ENCODE assay signal across 8 cellular contexts in the genomic region with DNA sequence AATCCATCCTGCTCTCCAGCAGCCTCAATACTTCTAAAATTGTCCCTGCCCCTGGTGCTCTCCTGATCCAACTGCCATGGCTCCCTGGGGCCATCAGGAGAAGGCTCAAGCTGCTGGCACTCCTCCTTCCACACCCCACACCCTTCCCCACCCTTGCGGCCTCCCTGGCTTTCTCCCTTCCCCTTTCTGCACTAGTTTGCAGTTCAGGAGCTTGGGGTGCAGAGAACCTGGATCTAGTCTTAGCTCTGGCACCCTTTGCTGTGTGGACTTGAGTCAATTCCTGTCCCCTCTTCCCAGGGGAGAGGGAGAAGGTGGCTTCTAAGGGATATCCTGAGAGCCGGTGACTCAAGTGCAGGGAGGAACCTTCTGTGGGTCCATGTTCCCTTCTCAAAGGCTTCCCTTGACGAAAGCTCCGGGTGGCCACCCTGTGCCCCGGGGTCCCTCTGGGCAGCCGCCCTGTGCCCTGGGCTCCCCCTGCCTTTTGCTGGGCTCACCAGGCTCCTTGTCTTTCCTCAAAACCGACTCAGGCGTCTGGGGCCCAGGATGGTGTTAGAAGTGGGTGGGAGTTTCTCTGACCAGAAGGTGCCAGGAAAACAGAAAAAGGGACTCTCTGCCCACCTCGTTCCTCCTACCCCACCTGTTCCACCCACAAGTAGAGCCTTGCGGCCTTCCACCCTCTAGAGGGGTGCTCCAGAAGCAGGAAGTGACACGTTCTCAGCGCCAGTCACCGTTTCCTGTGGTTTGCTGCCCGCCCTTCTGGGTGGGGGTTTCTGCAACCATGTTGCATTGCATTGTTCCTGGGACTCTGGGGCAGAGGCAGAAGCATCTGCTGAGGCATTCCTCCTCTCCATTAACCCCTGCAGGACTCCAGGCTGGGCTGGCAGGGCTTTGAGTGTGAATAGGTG. TPM values are rescaled to one million over a fixed set of nuclear protein-coding genes. Genes with fewer than 3 reads are reported as not detected.
DNase-seq lines count a peak whose midpoint lies in the region; ATAC-seq, FAIRE-seq and TF ChIP-seq lines count a peak whose summit lies in the region.

No MANE protein-coding gene starts in this region.

- peak overlapping the region; percentile 67 for H3K4me2 ChIP-seq in astrocyte (ENCODE audit: low read length)

- peak; percentile 72 for DNase-seq in GM19239 (ENCODE audit: insufficient read length, low spot score)
- DNase-seq in T-helper 22 cell (ENCODE audit: low read depth) = peak; percentile 88
- peak; percentile 75 for DNase-seq in astrocyte (ENCODE audit: low read depth)
- DNase-seq in mucosa of gallbladder (ENCODE audit: low spot score) = peak; percentile 51
- DNase-seq in stimulated activated naive B cell treated with anti-CD40 and anti-IgM and Interleukin-4, amounts not matched to agents 10 μg/mL and 1 μg/mL and 100 μg/mL, for 72 hours = peak; percentile 80
- no peak for DNase-seq in foreskin melanocyte
- no peak for DNase-seq in GOT3 (lab: John Stamatoyannopoulos, UW)

- H3K9ac ChIP-seq in astrocyte (ENCODE audit: low read length) = no peak overlapping the region

- peaks cover 12% of the 10 kb centered on the region for H4K20me1 ChIP-seq in astrocyte (ENCODE audit: insufficient read depth, low read length)

- TF ChIP-seq CTCF in astrocyte (IDR thresholded peaks at IDR 0.05; ENCODE audit: insufficient read depth, low read depth, low read length) = no peak

- H3K27ac Mint-ChIP-seq in astrocyte (ENCODE audit: unreplicated experiment) = peak overlapping the region; percentile 93
- peak overlapping the region; percentile 98 for H3K27ac Mint-ChIP-seq in stimulated activated naive B cell treated with anti-CD40 and anti-IgM and Interleukin-4, amounts not matched to agents 10 μg/mL and 1 μg/mL and 100 μg/mL, for 72 hours

- peaks cover 3% of the 10 kb centered on the region for H3K36me3 ChIP-seq in astrocyte (ENCODE audit: insufficient read depth, low read length)

- H3K4me3 ChIP-seq in astrocyte (ENCODE audit: insufficient read depth, low read depth, low read length) = no peak overlapping the region

- H3K9me3 ChIP-seq in astrocyte (ENCODE audit: insufficient read depth, low read depth, low read length) = peaks cover 3% of the 10 kb centered on the region

- H3K36me3 Mint-ChIP-seq in astrocyte (ENCODE audit: low read depth, unreplicated experiment) = peaks cover 24% of the 10 kb centered on the region
- peaks cover 18 to 36% of the 10 kb centered on the region in 2 donors for H3K36me3 Mint-ChIP-seq in stimulated activated naive B cell treated with anti-CD40 and anti-IgM and Interleukin-4, amounts not matched to agents 10 μg/mL and 1 μg/mL and 100 μg/mL, for 72 hours

- peaks cover 53% of the 10 kb centered on the region for H3K4me1 ChIP-seq in astrocyte (ENCODE audit: insufficient read depth, low read length)

- peaks cover 6% of the 10 kb centered on the region for H3K9me3 Mint-ChIP-seq in astrocyte (ENCODE audit: unreplicated experiment)
- peaks cover 0 to 2% of the 10 kb centered on the region in 2 donors for H3K9me3 Mint-ChIP-seq in stimulated activated naive B cell treated with anti-CD40 and anti-IgM and Interleukin-4, amounts not matched to agents 10 μg/mL and 1 μg/mL and 100 μg/mL, for 72 hours

- H2AFZ ChIP-seq in astrocyte (ENCODE audit: low read depth, low read length) = no peak overlapping the region

- no peaks in the 10 kb centered on the region for H3K79me2 ChIP-seq in astrocyte (ENCODE audit: insufficient read depth, low read length)

- peaks cover 60% of the 10 kb centered on the region for H3K4me1 Mint-ChIP-seq in astrocyte (ENCODE audit: low read depth, unreplicated experiment)
- H3K4me1 Mint-ChIP-seq in stimulated activated naive B cell treated with anti-CD40 and anti-IgM and Interleukin-4, amounts not matched to agents 10 μg/mL and 1 μg/mL and 100 μg/mL, for 72 hours = peaks cover 38 to 59% of the 10 kb centered on the region in 2 donors

- peak; percentile 75 for ATAC-seq in HG03378 (IDR thresholded peaks at IDR 0.05; ENCODE audit: unreplicated experiment)
- ATAC-seq in stimulated activated naive B cell treated with anti-CD40 and anti-IgM and Interleukin-4, amounts not matched to agents 10 μg/mL and 1 μg/mL and 100 μg/mL, for 72 hours (replicated peaks) = peak; percentile 92 to 96

- peak overlapping the region; percentile 31 for H3K4me3 Mint-ChIP-seq in astrocyte (ENCODE audit: unreplicated experiment)
- peak overlapping the region; percentile 79 to 85 for H3K4me3 Mint-ChIP-seq in stimulated activated naive B cell treated with anti-CD40 and anti-IgM and Interleukin-4, amounts not matched to agents 10 μg/mL and 1 μg/mL and 100 μg/mL, for 72 hours

- peak; percentile 98 for FAIRE-seq in GM19239 (lab: Jason Lieb, UNC)
- FAIRE-seq in astrocyte (lab: Jason Lieb, UNC) = no peak

- H3K27me3 Mint-ChIP-seq in astrocyte (ENCODE audit: low read depth, unreplicated experiment) = no peaks in the 10 kb centered on the region
- H3K27me3 Mint-ChIP-seq in stimulated activated naive B cell treated with anti-CD40 and anti-IgM and Interleukin-4, amounts not matched to agents 10 μg/mL and 1 μg/mL and 100 μg/mL, for 72 hours = no peaks in the 10 kb centered on the region

- H3K27me3 ChIP-seq in astrocyte (ENCODE audit: insufficient read depth, low read length) = no peaks in the 10 kb centered on the region

- H3K27ac ChIP-seq in astrocyte (ENCODE audit: low read depth, low read length) = peak overlapping the region; percentile 38

RNA-seq across cellular contexts. Expression of a gene that starts 15.0 kb away (rescaled TPM):
- 150 and 157 TPM in 2 replicates for total RNA-seq in astrocyte
- 17.0 TPM for total RNA-seq in mucosa of gallbladder

RNA-seq across cellular contexts. Expression of a gene that starts 17.6 kb away (rescaled TPM):
- total RNA-seq in astrocyte (1.1 and 1.9 TPM in 2 replicates), mucosa of gallbladder (0.12 TPM)

RNA-seq across cellular contexts. Expression of a gene that starts 39.2 kb away (rescaled TPM):
- total RNA-seq in astrocyte = 386 and 424 TPM in 2 replicates
- total RNA-seq in mucosa of gallbladder = 185 TPM

Comparison
In these comparisons a context has a peak if more than half of its experiments do, and no peak if none do; other contexts are left out.
1. DNase-seq: peak in GM19239 (single experiment), T-helper 22 cell (single experiment), astrocyte (single experiment), mucosa of gallbladder (single experiment) and stimulated activated naive B cell treated with anti-CD40 and anti-IgM and Interleukin-4, amounts not matched to agents 10 μg/mL and 1 μg/mL and 100 μg/mL, for 72 hours (single experiment); none in foreskin melanocyte (single experiment) and GOT3 (single experiment).